ENCODE assay signal across 8 cellular contexts in genomic region chr11:3837793-3838192, GRCh38. TPM values are rescaled to one million over a fixed set of nuclear protein-coding genes. Genes with fewer than 3 reads are reported as not detected.
A peak's percentile ranks its signal among the peaks of the same experiment; 100 is the strongest.
DNase-seq lines count a peak whose midpoint lies in the region; ATAC-seq and TF ChIP-seq lines count a peak whose summit lies in the region.

No MANE protein-coding gene starts in this region.

- H3K4me3 ChIP-seq in vagina = no peak overlapping the region

- no peak for TF ChIP-seq POLR2A in vagina (IDR thresholded peaks at IDR 0.05)

- peaks cover 62% of the 10 kb centered on the region for H3K4me1 Mint-ChIP-seq in activated naive CD4-positive, alpha-beta T cell treated with anti-CD3 and anti-CD28 coated beads, Interleukin-2, amount 50 U/mL, for 24 hours
- peaks cover 44% of the 10 kb centered on the region for H3K4me1 Mint-ChIP-seq in activated T-helper 17 cell treated with anti-CD3 and anti-CD28 coated beads, Interleukin-2, amount 50 U/mL, for 72 hours

- no peaks in the 10 kb centered on the region for H3K9me3 Mint-ChIP-seq in activated naive CD4-positive, alpha-beta T cell treated with anti-CD3 and anti-CD28 coated beads, Interleukin-2, amount 50 U/mL, for 24 hours
- no peaks in the 10 kb centered on the region for H3K9me3 Mint-ChIP-seq in activated T-helper 17 cell treated with anti-CD3 and anti-CD28 coated beads, Interleukin-2, amount 50 U/mL, for 72 hours

- no peak for DNase-seq in activated naive CD4-positive, alpha-beta T cell (lab: John Stamatoyannopoulos, UW)
- DNase-seq in vagina (ENCODE audit: extremely low spot score in 2 of 2) (no peak), NCI-H510A treated with DMSO at 0.1 percent for 48 hours (lab: John Stamatoyannopoulos, UW) (no peak)

- no peaks in the 10 kb centered on the region for H3K27me3 Mint-ChIP-seq in activated naive CD4-positive, alpha-beta T cell treated with anti-CD3 and anti-CD28 coated beads, Interleukin-2, amount 50 U/mL, for 24 hours
- H3K27me3 Mint-ChIP-seq in activated T-helper 17 cell treated with anti-CD3 and anti-CD28 coated beads, Interleukin-2, amount 50 U/mL, for 72 hours = no peaks in the 10 kb centered on the region

- H3K4me1 ChIP-seq in vagina = peaks cover 66% of the 10 kb centered on the region

- TF ChIP-seq CTCF in vagina (IDR thresholded peaks at IDR 0.05) = no peak

- peak overlapping the region; percentile 91 for H3K4me3 Mint-ChIP-seq in activated naive CD4-positive, alpha-beta T cell treated with anti-CD3 and anti-CD28 coated beads, Interleukin-2, amount 50 U/mL, for 24 hours
- H3K4me3 Mint-ChIP-seq in activated T-helper 17 cell treated with anti-CD3 and anti-CD28 coated beads, Interleukin-2, amount 50 U/mL, for 72 hours = peak overlapping the region; percentile 97

- H3K36me3 ChIP-seq in vagina = no peaks in the 10 kb centered on the region

- H3K9me3 ChIP-seq in vagina = no peaks in the 10 kb centered on the region

- no peak for ATAC-seq in activated T-helper 17 cell treated with anti-CD3 and anti-CD28 coated beads, Interleukin-2, amount 50 U/mL, for 72 hours (replicated peaks)
- ATAC-seq in HG03439 (IDR thresholded peaks at IDR 0.05; ENCODE audit: unreplicated experiment) (no peak), GM19397 (IDR thresholded peaks at IDR 0.05; ENCODE audit: unreplicated experiment) (no peak)

- peak overlapping the region; percentile 95 for H3K27ac Mint-ChIP-seq in activated naive CD4-positive, alpha-beta T cell treated with anti-CD3 and anti-CD28 coated beads, Interleukin-2, amount 50 U/mL, for 24 hours
- peak overlapping the region; percentile 93 for H3K27ac Mint-ChIP-seq in activated T-helper 17 cell treated with anti-CD3 and anti-CD28 coated beads, Interleukin-2, amount 50 U/mL, for 72 hours

- H3K27me3 ChIP-seq in layer of hippocampus (ENCODE audit: control insufficient read depth, insufficient read depth, low read length) (no peaks in the 10 kb centered on the region), vagina (no peaks in the 10 kb centered on the region)

- peaks cover 26% of the 10 kb centered on the region for H3K36me3 Mint-ChIP-seq in activated naive CD4-positive, alpha-beta T cell treated with anti-CD3 and anti-CD28 coated beads, Interleukin-2, amount 50 U/mL, for 24 hours
- peaks cover 76% of the 10 kb centered on the region for H3K36me3 Mint-ChIP-seq in activated T-helper 17 cell treated with anti-CD3 and anti-CD28 coated beads, Interleukin-2, amount 50 U/mL, for 72 hours (ENCODE audit: low read depth)

- intact Hi-C loops in vagina (cut with DNase I) = no loop called here

- H3K27ac ChIP-seq in layer of hippocampus (ENCODE audit: low read depth, low read length) (peak overlapping the region; percentile 58), vagina (peak overlapping the region; percentile 27)

RNA-seq across cellular contexts. Expression of gene RHOG, which starts 3.0 kb away (rescaled TPM):
- total RNA-seq in activated T-helper 17 cell treated with anti-CD3 and anti-CD28 coated beads, Interleukin-2, amount 50 U/mL, for 72 hours = 100 to 1,000 TPM; 151 to 154 TPM
- 107 TPM for total RNA-seq in vagina

RNA-seq across cellular contexts. Expression of gene STIM1, which starts 17.7 kb away (rescaled TPM):
- total RNA-seq in activated T-helper 17 cell treated with anti-CD3 and anti-CD28 coated beads, Interleukin-2, amount 50 U/mL, for 72 hours = 10 to 100 TPM; 68.8 to 82.7 TPM
- total RNA-seq in vagina = 68.8 TPM

RNA-seq across cellular contexts. Expression of gene PGAP2, which starts 29.4 kb away (rescaled TPM):
- 10 to 100 TPM; 25.6 to 31.8 TPM for total RNA-seq in activated T-helper 17 cell treated with anti-CD3 and anti-CD28 coated beads, Interleukin-2, amount 50 U/mL, for 72 hours
- total RNA-seq in vagina = 19.6 TPM

RNA-seq across cellular contexts. Expression of gene NUP98, which starts 40.4 kb away (rescaled TPM):
- 100 to 1,000 TPM; 126 to 149 TPM for total RNA-seq in activated T-helper 17 cell treated with anti-CD3 and anti-CD28 coated beads, Interleukin-2, amount 50 U/mL, for 72 hours
- 110 TPM for total RNA-seq in vagina
